In the genomic region with DNA sequence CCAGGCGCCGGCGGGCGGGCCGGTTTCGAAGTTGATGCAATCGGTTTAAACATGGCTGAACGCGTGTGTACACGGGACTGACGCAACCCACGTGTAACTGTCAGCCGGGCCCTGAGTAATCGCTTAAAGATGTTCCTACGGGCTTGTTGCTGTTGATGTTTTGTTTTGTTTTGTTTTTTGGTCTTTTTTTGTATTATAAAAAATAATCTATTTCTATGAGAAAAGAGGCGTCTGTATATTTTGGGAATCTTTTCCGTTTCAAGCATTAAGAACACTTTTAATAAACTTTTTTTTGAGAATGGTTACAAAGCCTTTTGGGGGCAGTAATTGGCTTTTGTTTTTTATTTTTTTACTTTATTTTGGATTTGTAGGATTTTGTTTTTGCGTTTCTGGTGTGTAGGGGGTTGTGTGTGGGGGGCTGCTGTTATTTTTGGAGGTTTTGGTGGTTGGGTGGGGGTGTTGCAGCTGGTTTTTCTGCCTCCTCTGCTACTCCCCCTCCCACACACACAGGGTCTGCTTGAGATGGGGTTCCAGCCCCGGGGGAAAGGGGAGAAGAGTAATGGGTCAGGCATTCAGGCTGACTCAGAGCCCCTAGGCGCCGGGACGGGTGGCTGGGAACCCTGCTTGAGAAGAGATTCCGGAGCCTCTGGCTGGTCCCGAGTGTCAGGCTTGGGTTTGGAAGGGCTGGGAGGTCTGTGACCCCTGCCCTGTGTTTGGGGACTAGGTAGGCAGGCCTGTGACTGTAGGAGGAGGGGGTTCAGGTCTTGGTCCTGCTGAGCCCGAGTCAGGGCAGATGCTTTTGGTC, we compare ENCODE assay signal across 1 cellular context.
TF ChIP-seq lines count a peak whose summit lies in the region.

No MANE protein-coding gene starts in this region.

TF ChIP-seq in A549, 52 proteins besides CTCF, POLR2A, EP300 and RAD21 (continued from another document):
- TF ChIP-seq, protein P1, sequence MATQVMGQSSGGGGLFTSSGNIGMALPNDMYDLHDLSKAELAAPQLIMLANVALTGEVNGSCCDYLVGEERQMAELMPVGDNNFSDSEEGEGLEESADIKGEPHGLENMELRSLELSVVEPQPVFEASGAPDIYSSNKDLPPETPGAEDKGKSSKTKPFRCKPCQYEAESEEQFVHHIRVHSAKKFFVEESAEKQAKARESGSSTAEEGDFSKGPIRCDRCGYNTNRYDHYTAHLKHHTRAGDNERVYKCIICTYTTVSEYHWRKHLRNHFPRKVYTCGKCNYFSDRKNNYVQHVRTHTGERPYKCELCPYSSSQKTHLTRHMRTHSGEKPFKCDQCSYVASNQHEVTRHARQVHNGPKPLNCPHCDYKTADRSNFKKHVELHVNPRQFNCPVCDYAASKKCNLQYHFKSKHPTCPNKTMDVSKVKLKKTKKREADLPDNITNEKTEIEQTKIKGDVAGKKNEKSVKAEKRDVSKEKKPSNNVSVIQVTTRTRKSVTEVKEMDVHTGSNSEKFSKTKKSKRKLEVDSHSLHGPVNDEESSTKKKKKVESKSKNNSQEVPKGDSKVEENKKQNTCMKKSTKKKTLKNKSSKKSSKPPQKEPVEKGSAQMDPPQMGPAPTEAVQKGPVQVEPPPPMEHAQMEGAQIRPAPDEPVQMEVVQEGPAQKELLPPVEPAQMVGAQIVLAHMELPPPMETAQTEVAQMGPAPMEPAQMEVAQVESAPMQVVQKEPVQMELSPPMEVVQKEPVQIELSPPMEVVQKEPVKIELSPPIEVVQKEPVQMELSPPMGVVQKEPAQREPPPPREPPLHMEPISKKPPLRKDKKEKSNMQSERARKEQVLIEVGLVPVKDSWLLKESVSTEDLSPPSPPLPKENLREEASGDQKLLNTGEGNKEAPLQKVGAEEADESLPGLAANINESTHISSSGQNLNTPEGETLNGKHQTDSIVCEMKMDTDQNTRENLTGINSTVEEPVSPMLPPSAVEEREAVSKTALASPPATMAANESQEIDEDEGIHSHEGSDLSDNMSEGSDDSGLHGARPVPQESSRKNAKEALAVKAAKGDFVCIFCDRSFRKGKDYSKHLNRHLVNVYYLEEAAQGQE (IDR thresholded peaks at IDR 0.05): 0 out of 2 replicates have a peak, but pooled peaks have one; percentile 15
- TF ChIP-seq POLR2AphosphoS2 (conservative IDR thresholded peaks at IDR 0.05; ENCODE audit: low read length) (0 out of 2 replicates have a peak, but pooled peaks have one; percentile 19), BHLHE40 (IDR thresholded peaks at IDR 0.05; ENCODE audit: low read depth, low read length) (peak; percentile 87), HOXB13 (CRISPR knock-in tag; IDR thresholded peaks at IDR 0.05; ENCODE audit: low read depth) (no peak), BCL3 (IDR thresholded peaks at IDR 0.05) (no peak), E2F6 (IDR thresholded peaks at IDR 0.05; ENCODE audit: borderline replicate concordance, low read depth) (peak; percentile 51; the same call in 1 of the 2 replicates), TP53 (CRISPR knock-in tag; IDR thresholded peaks at IDR 0.05) (no peak), NPAS2 (CRISPR knock-in tag; IDR thresholded peaks at IDR 0.05; ENCODE audit: borderline replicate concordance) (0 out of 2 replicates have a peak, but pooled peaks have one; percentile 66), CEBPB (IDR thresholded peaks at IDR 0.05) (peak; percentile 91 to 95), ESRRA (IDR thresholded peaks at IDR 0.05; ENCODE audit: borderline replicate concordance, low read length) (no peak), GATA3 (IDR thresholded peaks at IDR 0.05; ENCODE audit: borderline replicate concordance) (peak; percentile 58; the same call in 1 of the 2 replicates), HDAC2 (IDR thresholded peaks at IDR 0.05) (no peak), MYC (IDR thresholded peaks at IDR 0.05; ENCODE audit: borderline replicate concordance, low read length) (peak; percentile 58; the same call in 1 of the 2 replicates), JUNB (IDR thresholded peaks at IDR 0.05) (peak; percentile 31; the same call in 1 of the 2 replicates), FOSL2 (IDR thresholded peaks at IDR 0.05) (no peak), FOSL2 (CRISPR knock-in tag; IDR thresholded peaks at IDR 0.05) (peak; percentile 73)
- TF ChIP-seq, protein P2, sequence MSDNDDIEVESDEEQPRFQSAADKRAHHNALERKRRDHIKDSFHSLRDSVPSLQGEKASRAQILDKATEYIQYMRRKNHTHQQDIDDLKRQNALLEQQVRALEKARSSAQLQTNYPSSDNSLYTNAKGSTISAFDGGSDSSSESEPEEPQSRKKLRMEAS (IDR thresholded peaks at IDR 0.05): peak; percentile 97
